Comparison of ENCODE assay signal across 18 cellular contexts in genomic region chr1:107147813-107148212, GRCh38. TPM values are rescaled to one million over a fixed set of nuclear protein-coding genes. Genes with fewer than 3 reads are reported as not detected.
DNase-seq lines count a peak whose midpoint lies in the region; ATAC-seq, FAIRE-seq and TF ChIP-seq lines count a peak whose summit lies in the region.
"Had no signal": no experiment of that assay in that cellular context is flagged by ENCODE, and none has a peak within 500 bp of the region (broad histone marks: within the 10 kb centered on the region; RNA-seq: fewer than 3 reads in every experiment).

No MANE protein-coding gene starts in this region.

- peak overlapping the region; percentile 13 for H3K27ac ChIP-seq in epithelial cell of prostate

- intact Hi-C loops in left ventricle myocardium superior (cut with micrococcal nuclease) = no loop called here

- FAIRE-seq in RCC 7860 (lab: Jason Lieb, UNC) = no peak
- FAIRE-seq: H1 had no signal

- no peak overlapping the region for H3K4me3 ChIP-seq in AG10803 (ENCODE audit: low read length)
- H3K4me3 ChIP-seq: MG63 had no signal

- no peak for TF ChIP-seq CTCF in AG10803 (conservative IDR thresholded peaks at IDR 0.05; ENCODE audit: low read length)

- DNase-seq in AG10803 (ENCODE audit: low read depth) (peak; percentile 42), NCI-H146 (lab: John Stamatoyannopoulos, UW) (peak; percentile 90), NCI-H748 treated with DMSO at 0.1 percent for 48 hours (lab: John Stamatoyannopoulos, UW) (peak; percentile 64), epithelial cell of prostate (ENCODE audit: low read depth, low spot score) (no peak), NCI-H2227 treated with DMSO at 0.1 percent for 48 hours (lab: John Stamatoyannopoulos, UW) (no peak), RCC 7860 (ENCODE audit: low spot score) (no peak), left ventricle myocardium superior (no peak), ureter (ENCODE audit: low spot score) (no peak)
- DNase-seq: CD4-positive, CD25-positive, alpha-beta regulatory T cell; DMS53; MG63; NCI-H1092; NCI-H1694; NCI-H526 treated with DMSO at 0.1 percent for 48 hours; T-helper 1 cell had no signal

- ATAC-seq in left ventricle myocardium superior = no peak
- ATAC-seq: Right ventricle myocardium inferior, SK-N-SH treated with all-trans-retinoic acid at 6 μM for 48 hours had no signal

RNA-seq across cellular contexts. Expression of gene NTNG1, which starts 7.0 kb away (rescaled TPM):
- total RNA-seq in left ventricle myocardium superior = 0.57 TPM
- total RNA-seq in ureter = 9.9 TPM
- total RNA-seq: CD4-positive, CD25-positive, alpha-beta regulatory T cell had no signal

Comparison
In these comparisons a context has a peak if more than half of its experiments do, and no peak if none do; other contexts are left out.
1. DNase-seq: peak in AG10803 (single experiment), NCI-H146 (single experiment) and NCI-H748 treated with DMSO at 0.1 percent for 48 hours (single experiment); none in epithelial cell of prostate (single experiment), NCI-H2227 treated with DMSO at 0.1 percent for 48 hours (single experiment), RCC 7860 (single experiment), left ventricle myocardium superior (single experiment) and ureter (single experiment).